Comparison of ENCODE assay signal across 9 cellular contexts in genomic region chr5:142426129-142426641, GRCh38.
DNase-seq lines count a peak whose midpoint lies in the region; ATAC-seq, FAIRE-seq and TF ChIP-seq lines count a peak whose summit lies in the region.
"Had no signal": no experiment of that assay in that cellular context is flagged by ENCODE, and none has a peak within 500 bp of the region (broad histone marks: within the 10 kb centered on the region; RNA-seq: fewer than 3 reads in every experiment).

No MANE protein-coding gene starts in this region.

- H3F3A ChIP-seq in Loucy (ENCODE audit: low read depth), result peaks cover 2% of the 10 kb centered on the region; the same call in 1 of the 2 replicates

- no peak overlapping the region for H2AFZ ChIP-seq in Loucy (ENCODE audit: low read length)
- H2AFZ ChIP-seq in astrocyte (ENCODE audit: low read depth, low read length), result peak overlapping the region; percentile 13

- H3K27ac Mint-ChIP-seq in astrocyte (ENCODE audit: unreplicated experiment) (no peak overlapping the region), progenitor cell of endocrine pancreas (no peak overlapping the region)

- TF ChIP-seq CTCF in A673 (conservative IDR thresholded peaks at IDR 0.05; ENCODE audit: low read depth, low read length) (no peak), Loucy (conservative IDR thresholded peaks at IDR 0.05; ENCODE audit: low read length) (no peak), astrocyte (IDR thresholded peaks at IDR 0.05; ENCODE audit: insufficient read depth, low read depth, low read length) (no peak), lung (IDR thresholded peaks at IDR 0.05; ENCODE audit: control extremely low read depth, extremely low read depth) (no peak), progenitor cell of endocrine pancreas (IDR thresholded peaks at IDR 0.05; ENCODE audit: unreplicated experiment) (no peak)

- H3K4me2 ChIP-seq in Loucy (ENCODE audit: low read depth, low read length, poor library complexity, severe bottlenecking) (peak overlapping the region; percentile 29), astrocyte (ENCODE audit: low read length) (peak overlapping the region; percentile 81)

- H3K27ac ChIP-seq in A673 (ENCODE audit: low read depth, low read length, poor library complexity, severe bottlenecking) (peak overlapping the region; percentile 79), astrocyte (ENCODE audit: low read depth, low read length) (peak overlapping the region; percentile 70), lung (ENCODE audit: low read depth in 1 of 2, low read length in 1 of 2) (peak overlapping the region; percentile 54 to 79)

- 31 to 39% methylated on average over 10 of the region's 10 CpGs for WGBS in lung, 2 donors

- no peaks in the 10 kb centered on the region for H3K36me3 ChIP-seq in A673 (ENCODE audit: insufficient read depth, low read length, poor library complexity, severe bottlenecking)
- no peaks in the 10 kb centered on the region for H3K36me3 ChIP-seq in Loucy (ENCODE audit: insufficient read depth, low read length)
- H3K36me3 ChIP-seq in astrocyte (ENCODE audit: insufficient read depth, low read length), result no peaks in the 10 kb centered on the region
- H3K36me3 ChIP-seq in lung (ENCODE audit: control insufficient read depth in 2 of 2, insufficient read depth in 2 of 2, low read length in 2 of 2), result no peaks in the 10 kb centered on the region

- H3K27me3 Mint-ChIP-seq in astrocyte (ENCODE audit: low read depth, unreplicated experiment) (peaks cover 2% of the 10 kb centered on the region), progenitor cell of endocrine pancreas (no peaks in the 10 kb centered on the region)

- peak; percentile 32 for FAIRE-seq in astrocyte (lab: Jason Lieb, UNC)

- H3K4me3 ChIP-seq in A673 (ENCODE audit: low read depth, low read length, poor library complexity, severe bottlenecking) (peak overlapping the region; percentile 1), Loucy (ENCODE audit: low read length, poor library complexity, severe bottlenecking) (peak overlapping the region; percentile 9), astrocyte (ENCODE audit: insufficient read depth, low read depth, low read length) (peak overlapping the region; percentile 28), lung (no peak overlapping the region)

- BruUV-seq in A673 (replicated peaks; lab: Mats Ljungman, UMichigan), result no TSS peak

- DNase-seq in A673 (ENCODE audit: low spot score), result peak; percentile 80
- peak; percentile 72 for DNase-seq in astrocyte (ENCODE audit: low read depth)
- DNase-seq in lung (ENCODE audit: low spot score), result no peak
- DNase-seq in NCI-H1048 (lab: John Stamatoyannopoulos, UW), result no peak
- DNase-seq in HEK293T (ENCODE audit: extremely low spot score), result no peak
- DNase-seq in progenitor cell of endocrine pancreas (ENCODE audit: low spot score, unreplicated experiment), result no peak
- DNase-seq: DMS79 had no signal

- no peaks in the 10 kb centered on the region for H3K79me2 ChIP-seq in Loucy (ENCODE audit: insufficient read depth, low read length)
- no peaks in the 10 kb centered on the region for H3K79me2 ChIP-seq in astrocyte (ENCODE audit: insufficient read depth, low read length)

- H3K4me3 Mint-ChIP-seq in astrocyte (ENCODE audit: unreplicated experiment) (no peak overlapping the region), progenitor cell of endocrine pancreas (ENCODE audit: low read depth) (no peak overlapping the region)

- H4K20me1 ChIP-seq in Loucy (ENCODE audit: insufficient read depth, low read length, poor library complexity, severe bottlenecking), result no peaks in the 10 kb centered on the region
- H4K20me1 ChIP-seq in astrocyte (ENCODE audit: insufficient read depth, low read length), result no peaks in the 10 kb centered on the region

- H3K4me1 ChIP-seq in A673 (ENCODE audit: insufficient read depth, low read length, poor library complexity, severe bottlenecking) (peaks cover 62% of the 10 kb centered on the region), Loucy (ENCODE audit: insufficient read depth, low read length, poor library complexity, severe bottlenecking) (peaks cover 70% of the 10 kb centered on the region), astrocyte (ENCODE audit: insufficient read depth, low read length) (peaks cover 29% of the 10 kb centered on the region), lung (ENCODE audit: control insufficient read depth in 2 of 2, insufficient read depth in 2 of 2, low read length in 2 of 2) (peaks cover 4% of the 10 kb centered on the region in 2 donors)

- POLR2A ChIA-PET in A673 (lab: Charles Lee; ENCODE audit: low non-redundant PET) (no interaction called here), HEK293T (lab: Yijun Ruan, JAX) (no interaction called here)

- ATAC-seq in lung (ENCODE audit: insufficient read depth, low FRiP score) (no peak), HG02571 (IDR thresholded peaks at IDR 0.05; ENCODE audit: unreplicated experiment) (no peak)

- no peaks in the 10 kb centered on the region for H3K9me3 Mint-ChIP-seq in astrocyte (ENCODE audit: unreplicated experiment)
- H3K9me3 Mint-ChIP-seq in progenitor cell of endocrine pancreas (ENCODE audit: low read depth), result no peaks in the 10 kb centered on the region

- CTCF ChIA-PET in A673 (lab: Charles Lee), result interaction anchor here (1.0 kb wide), 1 partner anchor 108 kb away, joined by 7 read pairs; no protein-coding TSS in a partner anchor
- CTCF ChIA-PET in HEK293T (lab: Yijun Ruan, JAX), result no interaction called here

- H3K9ac ChIP-seq in Loucy (ENCODE audit: low read depth, low read length, poor library complexity, severe bottlenecking), result peak overlapping the region; percentile 46
- H3K9ac ChIP-seq in astrocyte (ENCODE audit: low read length), result peak overlapping the region; percentile 50

- H3K9me2 ChIP-seq in Loucy (replicated peaks; ENCODE audit: low read depth, low read length), result no peaks in the 10 kb centered on the region

- H3K36me3 Mint-ChIP-seq in astrocyte (ENCODE audit: low read depth, unreplicated experiment) (no peaks in the 10 kb centered on the region), progenitor cell of endocrine pancreas (ENCODE audit: insufficient read depth) (no peaks in the 10 kb centered on the region)

- H3K4me1 Mint-ChIP-seq in astrocyte (ENCODE audit: low read depth, unreplicated experiment) (peaks cover 15% of the 10 kb centered on the region), progenitor cell of endocrine pancreas (ENCODE audit: low read depth) (peaks cover 3% of the 10 kb centered on the region)

- intact Hi-C loops in A673 (cut with micrococcal nuclease; ENCODE audit: unreplicated experiment), result loop anchor here (2.0 kb wide), 1 partner anchor 69 kb away; no protein-coding TSS in a partner anchor

- H3K9me3 ChIP-seq in A673 (ENCODE audit: low read depth, low read length, poor library complexity, severe bottlenecking) (no peaks in the 10 kb centered on the region), Loucy (ENCODE audit: insufficient read depth, low read depth, low read length) (no peaks in the 10 kb centered on the region), astrocyte (ENCODE audit: insufficient read depth, low read depth, low read length) (no peaks in the 10 kb centered on the region), lung (ENCODE audit: control insufficient read depth in 2 of 2, insufficient read depth in 1 of 2, low read length in 1 of 2) (no peaks in the 10 kb centered on the region)

- H3K27me3 ChIP-seq in A673 (replicated peaks; ENCODE audit: insufficient read depth, low read depth, low read length, poor library complexity) (no peaks in the 10 kb centered on the region), Loucy (ENCODE audit: insufficient read depth, low read length, poor library complexity, severe bottlenecking) (no peaks in the 10 kb centered on the region), astrocyte (ENCODE audit: insufficient read depth, low read length) (no peaks in the 10 kb centered on the region), lung (ENCODE audit: control insufficient read depth, insufficient read depth) (no peaks in the 10 kb centered on the region)

TF ChIP-seq in HEK293T, 16 proteins besides CTCF, POLR2A, EP300 and RAD21:
- TF ChIP-seq HDGF (IDR thresholded peaks at IDR 0.05; ENCODE audit: borderline replicate concordance) (no peak), SP1 (IDR thresholded peaks at IDR 0.05) (no peak), BHLHE40 (IDR thresholded peaks at IDR 0.05; ENCODE audit: borderline replicate concordance) (no peak), ELF4 (IDR thresholded peaks at IDR 0.05) (no peak), FOXA1 (IDR thresholded peaks at IDR 0.05) (no peak), SUZ12 (IDR thresholded peaks at IDR 0.05) (no peak), FOXK2 (IDR thresholded peaks at IDR 0.05) (no peak), NFRKB (IDR thresholded peaks at IDR 0.05) (no peak), FOXM1 (IDR thresholded peaks at IDR 0.05; ENCODE audit: borderline replicate concordance) (no peak), TARDBP (IDR thresholded peaks at IDR 0.05) (no peak), LEF1 (IDR thresholded peaks at IDR 0.05; ENCODE audit: borderline replicate concordance) (no peak), ZNF384 (IDR thresholded peaks at IDR 0.05) (no peak), ARNT (IDR thresholded peaks at IDR 0.05) (no peak), CTBP1 (IDR thresholded peaks at IDR 0.05; ENCODE audit: borderline replicate concordance) (no peak)
- TF ChIP-seq, protein P1, sequence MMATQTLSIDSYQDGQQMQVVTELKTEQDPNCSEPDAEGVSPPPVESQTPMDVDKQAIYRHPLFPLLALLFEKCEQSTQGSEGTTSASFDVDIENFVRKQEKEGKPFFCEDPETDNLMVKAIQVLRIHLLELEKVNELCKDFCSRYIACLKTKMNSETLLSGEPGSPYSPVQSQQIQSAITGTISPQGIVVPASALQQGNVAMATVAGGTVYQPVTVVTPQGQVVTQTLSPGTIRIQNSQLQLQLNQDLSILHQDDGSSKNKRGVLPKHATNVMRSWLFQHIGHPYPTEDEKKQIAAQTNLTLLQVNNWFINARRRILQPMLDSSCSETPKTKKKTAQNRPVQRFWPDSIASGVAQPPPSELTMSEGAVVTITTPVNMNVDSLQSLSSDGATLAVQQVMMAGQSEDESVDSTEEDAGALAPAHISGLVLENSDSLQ (IDR thresholded peaks at IDR 0.05), result no peak

Comparison
In these comparisons a context has a peak if more than half of its experiments do, and no peak if none do; other contexts are left out.
1. DNase-seq: peak in A673 (single experiment) and astrocyte (single experiment); none in lung (single experiment), NCI-H1048 (single experiment), HEK293T (single experiment) and progenitor cell of endocrine pancreas (single experiment).
2. Peak in every context shown above with its lines, with median percentiles within 50 percentile points of each other: H3K27ac ChIP-seq.